Comparison of ENCODE assay signal across 8 cellular contexts in the genomic region with DNA sequence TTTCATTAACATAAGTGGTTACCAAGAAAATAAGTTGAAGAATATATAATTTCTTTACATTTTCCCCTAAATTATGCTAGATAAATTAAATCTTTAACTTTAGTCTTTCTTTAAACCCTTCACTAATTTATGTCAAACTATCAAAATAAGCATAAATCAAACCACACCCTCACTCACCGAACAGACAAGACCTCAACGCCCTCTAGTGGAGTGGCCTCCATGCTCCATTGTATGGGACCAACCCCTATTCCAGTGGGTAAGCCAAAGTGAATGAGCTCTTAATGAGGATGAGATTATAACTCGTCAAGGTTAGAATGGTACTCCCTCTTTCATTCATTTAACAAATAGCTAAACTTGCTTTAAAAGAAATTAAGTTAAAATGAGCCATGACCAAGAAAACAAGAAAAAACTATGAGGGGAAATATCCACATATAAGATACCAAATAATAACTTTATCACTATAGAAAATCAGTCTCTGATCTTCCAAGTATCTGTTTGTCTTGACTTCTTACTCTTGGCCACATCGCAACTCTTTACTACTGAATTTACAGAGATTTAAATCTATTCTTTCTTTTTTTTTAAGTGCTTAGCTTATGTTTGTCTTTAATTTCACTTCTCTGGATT. TPM values are rescaled to one million over a fixed set of nuclear protein-coding genes. Genes with fewer than 3 reads are reported as not detected.
DNase-seq lines count a peak whose midpoint lies in the region; ATAC-seq and TF ChIP-seq lines count a peak whose summit lies in the region.

No MANE protein-coding gene starts in this region.

- DNase-seq in COLO829 (ENCODE audit: low spot score) (peak; percentile 91), GM19238 (ENCODE audit: insufficient read length, low spot score) (peak; percentile 35), Peyer's patch (peak; percentile 60 to 89 (median 71)), fibroblast of pulmonary artery (ENCODE audit: low read depth) (peak; percentile 81), omental fat pad (ENCODE audit: low spot score) (peak; percentile 64), upper lobe of right lung (no peak)
- peak; percentile 55 for DNase-seq in activated T-helper 1 cell treated with anti-CD3 and anti-CD28 coated beads, Interleukin-12 subunit alpha, Interleukin-12 subunit beta, Interleukin-2, Interleukin-4 antibody, amounts not matched to agents 30 ng/mL and 10 ng/mL and 1 ng/mL, durations not matched to agents 14 hours and 24 hours and 36 hours (ENCODE audit: low spot score)

- peaks cover 46% of the 10 kb centered on the region for H3K4me1 Mint-ChIP-seq in activated T-helper 1 cell treated with anti-CD3 and anti-CD28 coated beads, Interleukin-12 subunit alpha, Interleukin-12 subunit beta, Interleukin-2, Interleukin-4 antibody, amounts not matched to agents 30 ng/mL and 10 ng/mL and 1 ng/mL, durations not matched to agents 14 hours and 24 hours and 36 hours (ENCODE audit: low read depth)

- peaks cover 5% of the 10 kb centered on the region for H3K36me3 Mint-ChIP-seq in activated T-helper 1 cell treated with anti-CD3 and anti-CD28 coated beads, Interleukin-12 subunit alpha, Interleukin-12 subunit beta, Interleukin-2, Interleukin-4 antibody, amounts not matched to agents 30 ng/mL and 10 ng/mL and 1 ng/mL, durations not matched to agents 14 hours and 24 hours and 36 hours (ENCODE audit: low read depth)

- H3K27me3 ChIP-seq in Peyer's patch (no peaks in the 10 kb centered on the region), upper lobe of right lung (no peaks in the 10 kb centered on the region)

- H3K36me3 ChIP-seq in Peyer's patch (no peaks in the 10 kb centered on the region), upper lobe of right lung (no peaks in the 10 kb centered on the region)

- ATAC-seq in HG03432 (IDR thresholded peaks at IDR 0.05; ENCODE audit: unreplicated experiment) (peak; percentile 93), omental fat pad (ENCODE audit: low FRiP score) (peak; percentile 81), upper lobe of right lung (peak; percentile 93)

- TF ChIP-seq CTCF in Peyer's patch (IDR thresholded peaks at IDR 0.05): peak in 5 of 6 experiments; percentile 31 to 73 (median 71)
- TF ChIP-seq CTCF in fibroblast of pulmonary artery (IDR thresholded peaks at IDR 0.05; ENCODE audit: low read length, missing control alignments): peak; percentile 100
- TF ChIP-seq CTCF in omental fat pad (IDR thresholded peaks at IDR 0.05): no peak
- TF ChIP-seq CTCF in upper lobe of right lung (IDR thresholded peaks at IDR 0.05): peak; percentile 86

- H3K27ac Mint-ChIP-seq in activated T-helper 1 cell treated with anti-CD3 and anti-CD28 coated beads, Interleukin-12 subunit alpha, Interleukin-12 subunit beta, Interleukin-2, Interleukin-4 antibody, amounts not matched to agents 30 ng/mL and 10 ng/mL and 1 ng/mL, durations not matched to agents 14 hours and 24 hours and 36 hours: peak overlapping the region; percentile 81

- H3K9me3 ChIP-seq in Peyer's patch (no peaks in the 10 kb centered on the region), upper lobe of right lung (no peaks in the 10 kb centered on the region)

- peaks cover 2% of the 10 kb centered on the region for H3K27me3 Mint-ChIP-seq in activated T-helper 1 cell treated with anti-CD3 and anti-CD28 coated beads, Interleukin-12 subunit alpha, Interleukin-12 subunit beta, Interleukin-2, Interleukin-4 antibody, amounts not matched to agents 30 ng/mL and 10 ng/mL and 1 ng/mL, durations not matched to agents 14 hours and 24 hours and 36 hours (ENCODE audit: insufficient read depth)

- peaks cover 2% of the 10 kb centered on the region for H3K9me3 Mint-ChIP-seq in activated T-helper 1 cell treated with anti-CD3 and anti-CD28 coated beads, Interleukin-12 subunit alpha, Interleukin-12 subunit beta, Interleukin-2, Interleukin-4 antibody, amounts not matched to agents 30 ng/mL and 10 ng/mL and 1 ng/mL, durations not matched to agents 14 hours and 24 hours and 36 hours

- H3K4me1 ChIP-seq in Peyer's patch: no peaks in the 10 kb centered on the region
- H3K4me1 ChIP-seq in upper lobe of right lung: no peaks in the 10 kb centered on the region

- intact Hi-C loops in activated T-helper 1 cell treated with anti-CD3 and anti-CD28 coated beads, Interleukin-12 subunit alpha, Interleukin-12 subunit beta, Interleukin-2, Interleukin-4 antibody, amounts not matched to agents 30 ng/mL and 10 ng/mL and 1 ng/mL, durations not matched to agents 14 hours and 24 hours and 36 hours (cut with micrococcal nuclease): loop anchor here (1.0 to 10.0 kb wide), 10 partner anchors 15 to 816 kb away; a partner anchor contains a TSS
- intact Hi-C loops in upper lobe of right lung (cut with DNase I): loop anchor here (10.0 kb wide), 1 partner anchor 112 kb away; no protein-coding TSS in a partner anchor

- H3K27ac ChIP-seq in Peyer's patch: no peak overlapping the region
- no peak overlapping the region for H3K27ac ChIP-seq in upper lobe of right lung

- no peak for TF ChIP-seq POLR2A in Peyer's patch (IDR thresholded peaks at IDR 0.05)

- peak overlapping the region; percentile 25 for H3K4me3 Mint-ChIP-seq in activated T-helper 1 cell treated with anti-CD3 and anti-CD28 coated beads, Interleukin-12 subunit alpha, Interleukin-12 subunit beta, Interleukin-2, Interleukin-4 antibody, amounts not matched to agents 30 ng/mL and 10 ng/mL and 1 ng/mL, durations not matched to agents 14 hours and 24 hours and 36 hours

- no peak overlapping the region for H3K4me3 ChIP-seq in Peyer's patch
- no peak overlapping the region for H3K4me3 ChIP-seq in fibroblast of pulmonary artery (replicated peaks; ENCODE audit: low read depth, low read length)
- no peak overlapping the region for H3K4me3 ChIP-seq in upper lobe of right lung

RNA-seq across cellular contexts. Expression of a gene that starts 15.6 kb away (rescaled TPM):
- total RNA-seq in Peyer's patch (1 to 10 TPM; 1.7 to 5.6 (median 4.7) TPM), omental fat pad (1 to 10 TPM; 3.2 to 5.7 (median 3.7) TPM), upper lobe of right lung (2.8 TPM)
- 4.4 and 6.2 TPM in 2 replicates for total RNA-seq in activated T-helper 1 cell treated with anti-CD3 and anti-CD28 coated beads, Interleukin-12 subunit alpha, Interleukin-12 subunit beta, Interleukin-2, Interleukin-4 antibody, amounts not matched to agents 30 ng/mL and 10 ng/mL and 1 ng/mL, durations not matched to agents 14 hours and 24 hours and 36 hours

Comparison
In these comparisons a context has a peak if more than half of its experiments do, and no peak if none do; other contexts are left out.
1. CTCF ChIP-seq: peak in Peyer's patch (5 of 6), fibroblast of pulmonary artery (single experiment) and upper lobe of right lung (single experiment); none in omental fat pad (0 of 3).
2. Peak in every context shown above with its lines, with median percentiles within 50 percentile points of each other: ATAC-seq.